In the genomic region with DNA sequence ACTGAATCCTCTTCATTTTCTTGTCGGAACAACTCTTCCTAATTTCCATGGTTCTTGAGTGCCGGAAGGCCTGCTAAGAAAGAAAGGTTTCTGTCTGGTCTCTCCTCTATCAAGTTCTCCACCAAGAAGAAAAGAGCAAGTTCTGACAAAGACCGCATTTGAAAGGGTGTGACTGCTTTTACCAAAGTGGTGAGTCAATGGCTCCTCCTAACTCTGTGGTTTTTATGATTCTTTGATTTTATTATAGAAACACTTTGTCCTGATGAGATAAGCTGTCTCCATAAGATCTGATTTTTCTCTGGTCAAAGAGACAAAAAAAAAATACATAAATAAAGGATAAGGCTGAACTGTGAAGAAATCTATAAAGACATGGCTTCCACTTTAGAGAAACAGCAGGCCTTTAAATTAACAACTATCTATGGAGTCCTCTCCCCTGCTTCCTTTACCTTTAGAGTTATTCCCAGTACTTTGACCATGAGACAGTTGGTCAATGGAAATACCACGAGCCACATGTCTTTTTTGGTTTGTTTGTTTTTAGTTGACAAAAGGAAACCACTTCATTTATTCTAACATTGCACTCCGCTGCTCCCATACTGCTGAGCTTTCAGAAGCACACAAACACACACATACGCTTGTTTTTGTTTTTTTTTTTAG, we compare ENCODE assay signal across 17 cellular contexts.
DNase-seq lines count a peak whose midpoint lies in the region; ATAC-seq, FAIRE-seq and TF ChIP-seq lines count a peak whose summit lies in the region.
"Had no signal": no experiment of that assay in that cellular context is flagged by ENCODE, and none has a peak within 500 bp of the region (broad histone marks: within the 10 kb centered on the region; RNA-seq: fewer than 3 reads in every experiment).

No MANE protein-coding gene starts in this region.

- H3K36me3 ChIP-seq in astrocyte (ENCODE audit: insufficient read depth, low read length) = peaks cover 4% of the 10 kb centered on the region
- H3K36me3 ChIP-seq in psoas muscle (ENCODE audit: insufficient read depth in 1 of 2, low read depth in 1 of 2) = peaks cover 0 to 66% of the 10 kb centered on the region in 2 donors

- intact Hi-C loops in psoas muscle (cut with DNase I) = no loop called here

- no peaks in the 10 kb centered on the region for H3K9me3 ChIP-seq in astrocyte (ENCODE audit: insufficient read depth, low read depth, low read length)
- no peaks in the 10 kb centered on the region for H3K9me3 ChIP-seq in psoas muscle

- WGBS in psoas muscle, 3 donors = 91 to 92% (median 92%) methylated on average over 6 of the region's 6 CpGs

- H3K27ac Mint-ChIP-seq in astrocyte (ENCODE audit: unreplicated experiment) (peak overlapping the region; percentile 34), immature natural killer cell (peak overlapping the region; percentile 76 to 88 (median 84))

- H4K20me1 ChIP-seq in astrocyte (ENCODE audit: insufficient read depth, low read length) = no peaks in the 10 kb centered on the region

- H3K4me2 ChIP-seq in astrocyte (ENCODE audit: low read length) = no peak overlapping the region

- ATAC-seq in psoas muscle = no peak

- H3K4me1 Mint-ChIP-seq in astrocyte (ENCODE audit: low read depth, unreplicated experiment) (peaks cover 3% of the 10 kb centered on the region), immature natural killer cell (peaks cover 52 to 61% of the 10 kb centered on the region in 2 donors)

- FAIRE-seq in astrocyte (lab: Jason Lieb, UNC) (no peak), HTR-8/SVneo (lab: Jason Lieb, UNC) (no peak)
- FAIRE-seq: GM12878 had no signal

- H3K79me2 ChIP-seq in astrocyte (ENCODE audit: insufficient read depth, low read length) = no peaks in the 10 kb centered on the region

- H3K4me3 ChIP-seq in astrocyte (ENCODE audit: insufficient read depth, low read depth, low read length) (no peak overlapping the region), coronary artery (no peak overlapping the region), psoas muscle (no peak overlapping the region)
- H3K4me3 ChIP-seq: GM12878, SJCRH30 had no signal

- H3K27ac ChIP-seq in astrocyte (ENCODE audit: low read depth, low read length) (no peak overlapping the region), coronary artery (no peak overlapping the region), psoas muscle (no peak overlapping the region)
- H3K27ac ChIP-seq: SJCRH30, VCaP had no signal

- H3K4me3 Mint-ChIP-seq in astrocyte (ENCODE audit: unreplicated experiment) (no peak overlapping the region), immature natural killer cell (peak overlapping the region; percentile 30 to 65 (median 60))

- no peaks in the 10 kb centered on the region for H3K27me3 Mint-ChIP-seq in astrocyte (ENCODE audit: low read depth, unreplicated experiment)
- peaks cover 0 to 3% (median 0%) of the 10 kb centered on the region in 3 donors for H3K27me3 Mint-ChIP-seq in immature natural killer cell (ENCODE audit: low read depth in 3 of 3)

- no peak overlapping the region for H2AFZ ChIP-seq in astrocyte (ENCODE audit: low read depth, low read length)

- no peak overlapping the region for H3K9ac ChIP-seq in astrocyte (ENCODE audit: low read length)

- H3K27me3 ChIP-seq in astrocyte (ENCODE audit: insufficient read depth, low read length) (no peaks in the 10 kb centered on the region), psoas muscle (ENCODE audit: insufficient read depth in 3 of 3, low read length in 2 of 3) (no peaks in the 10 kb centered on the region)
- H3K27me3 ChIP-seq: SJCRH30 had no signal

- DNase-seq in A172 (ENCODE audit: low spot score) (peak; percentile 72), HT1080 (ENCODE audit: low read depth) (peak; percentile 65), astrocyte (ENCODE audit: low read depth) (peak; percentile 70), immature natural killer cell (peak; percentile 53 to 62 (median 60)), coronary artery (ENCODE audit: low spot score) (no peak), psoas muscle (no peak), HTR-8/SVneo (ENCODE audit: insufficient read length, low spot score) (no peak), NCI-H2107 treated with DMSO at 0.1 percent for 48 hours (lab: John Stamatoyannopoulos, UW; ENCODE audit: unreplicated experiment) (no peak)
- DNase-seq: activated T-cell treated with anti-CD3 and anti-CD28 coated beads for 4 hours, aorta, DMS153, GOT3, NCI-H1105 treated with DMSO at 0.1 percent for 48 hours, NCI-H82, SJCRH30 had no signal

- H3K9me3 Mint-ChIP-seq in astrocyte (ENCODE audit: unreplicated experiment) (no peaks in the 10 kb centered on the region), immature natural killer cell (no peaks in the 10 kb centered on the region)

- H3K4me1 ChIP-seq in astrocyte (ENCODE audit: insufficient read depth, low read length) (no peaks in the 10 kb centered on the region), psoas muscle (no peaks in the 10 kb centered on the region)
- H3K4me1 ChIP-seq: SJCRH30 had no signal

- H3K36me3 Mint-ChIP-seq in astrocyte (ENCODE audit: low read depth, unreplicated experiment) (peaks cover 28% of the 10 kb centered on the region), immature natural killer cell (peaks cover 9 to 36% (median 28%) of the 10 kb centered on the region in 3 donors)

- TF ChIP-seq CTCF in astrocyte (IDR thresholded peaks at IDR 0.05; ENCODE audit: insufficient read depth, low read depth, low read length) = no peak
- TF ChIP-seq CTCF in coronary artery (IDR thresholded peaks at IDR 0.05) = no peak
- TF ChIP-seq CTCF in psoas muscle (IDR thresholded peaks at IDR 0.05) = no peak

Comparison
In these comparisons a context has a peak if more than half of its experiments do, and no peak if none do; other contexts are left out.
1. DNase-seq: peak in A172 (single experiment), HT1080 (single experiment), astrocyte (single experiment) and immature natural killer cell (3 of 3); none in coronary artery (single experiment), psoas muscle (0 of 2), HTR-8/SVneo (single experiment) and NCI-H2107 treated with DMSO at 0.1 percent for 48 hours (single experiment).